ENCODE assay signal across 8 cellular contexts in genomic region chr9:133417541-133418461, GRCh38. TPM values are rescaled to one million over a fixed set of nuclear protein-coding genes. Genes with fewer than 3 reads are reported as not detected.
DNase-seq lines count a peak whose midpoint lies in the region; ATAC-seq, FAIRE-seq and TF ChIP-seq lines count a peak whose summit lies in the region.

Gene REXO4, minus strand, starts transcription at chr9:133418010. Its CDS starts 166 bp downstream, at chr9:133417844.

- peak within 1 kb of the TSS; percentile 94 for H3K4me3 Mint-ChIP-seq in T-helper 2 cell treated with Interferon-gamma antibody and Interleukin-4, amounts not matched to agents 5 μg/mL and 100 μg/mL, for 36 hours

- H3K9me3 ChIP-seq in ascending aorta: no peaks in the 10 kb centered on the region

- H3K36me3 ChIP-seq in ascending aorta: peaks cover 10 to 25% of the 10 kb centered on the region in 2 donors

- no peaks in the 10 kb centered on the region for H3K9me3 Mint-ChIP-seq in T-helper 2 cell treated with Interferon-gamma antibody and Interleukin-4, amounts not matched to agents 5 μg/mL and 100 μg/mL, for 36 hours

- peaks cover 24% of the 10 kb centered on the region for H3K36me3 Mint-ChIP-seq in T-helper 2 cell treated with Interferon-gamma antibody and Interleukin-4, amounts not matched to agents 5 μg/mL and 100 μg/mL, for 36 hours (ENCODE audit: low read depth)

- H3K27me3 ChIP-seq in ascending aorta: no peaks in the 10 kb centered on the region

- no peaks in the 10 kb centered on the region for H3K27me3 Mint-ChIP-seq in T-helper 2 cell treated with Interferon-gamma antibody and Interleukin-4, amounts not matched to agents 5 μg/mL and 100 μg/mL, for 36 hours (ENCODE audit: low read depth)

- DNase-seq in GM12892 (ENCODE audit: insufficient read length): peak; percentile 80
- peak; percentile 35 for DNase-seq in NCI-H146 treated with DMSO at 0.1 percent for 48 hours (lab: John Stamatoyannopoulos, UW; ENCODE audit: unreplicated experiment)
- DNase-seq in T-helper 2 cell treated with Interferon-gamma antibody and Interleukin-4, amounts not matched to agents 5 μg/mL and 100 μg/mL, for 36 hours (ENCODE audit: low spot score): peak; percentile 88
- peak; percentile 21 to 91 for DNase-seq in ascending aorta (ENCODE audit: low spot score in 2 of 2)
- peak; percentile 84 for DNase-seq in hepatic stellate cell (ENCODE audit: low spot score)
- peak; percentile 96 for DNase-seq in retina
- no peak for DNase-seq in cortex of kidney (lab: John Stamatoyannopoulos, UW)

- TF ChIP-seq POLR2A in GM12892 (IDR thresholded peaks at IDR 0.05; ENCODE audit: low read depth, low read length): peak; percentile 74

- H3K27ac ChIP-seq in ascending aorta: peak within 1 kb of the TSS; percentile 78

- TF ChIP-seq CTCF in ascending aorta (IDR thresholded peaks at IDR 0.05): no peak

- intact Hi-C loops in ascending aorta (cut with DNase I): loop anchor here (1.0 to 5.0 kb wide), 4 partner anchors 41 to 61 kb away; partner anchors contain the start of genes CACFD1, SLC2A6, STKLD1 and SURF1

- FAIRE-seq in GM12892 (lab: Jason Lieb, UNC): peak; percentile 24

- ATAC-seq in HG02759 (IDR thresholded peaks at IDR 0.05; ENCODE audit: unreplicated experiment): peak; percentile 83

- peak within 1 kb of the TSS; percentile 92 for H3K27ac Mint-ChIP-seq in T-helper 2 cell treated with Interferon-gamma antibody and Interleukin-4, amounts not matched to agents 5 μg/mL and 100 μg/mL, for 36 hours

- H3K4me1 ChIP-seq in ascending aorta: peaks cover 0 to 21% of the 10 kb centered on the region in 2 donors

- H3K4me1 Mint-ChIP-seq in T-helper 2 cell treated with Interferon-gamma antibody and Interleukin-4, amounts not matched to agents 5 μg/mL and 100 μg/mL, for 36 hours (ENCODE audit: low read depth): peaks cover 41% of the 10 kb centered on the region

- peak within 1 kb of the TSS; percentile 79 to 91 for H3K4me3 ChIP-seq in ascending aorta

RNA-seq across cellular contexts. Expression of gene REXO4, which starts in this region (rescaled TPM):
- 19.4 TPM for polyA plus RNA-seq in GM12892 (2012; ENCODE audit: missing spikeins)
- 29.4 TPM for total RNA-seq in ascending aorta
